Comparison of ENCODE assay signal across 21 cellular contexts in the genomic region with DNA sequence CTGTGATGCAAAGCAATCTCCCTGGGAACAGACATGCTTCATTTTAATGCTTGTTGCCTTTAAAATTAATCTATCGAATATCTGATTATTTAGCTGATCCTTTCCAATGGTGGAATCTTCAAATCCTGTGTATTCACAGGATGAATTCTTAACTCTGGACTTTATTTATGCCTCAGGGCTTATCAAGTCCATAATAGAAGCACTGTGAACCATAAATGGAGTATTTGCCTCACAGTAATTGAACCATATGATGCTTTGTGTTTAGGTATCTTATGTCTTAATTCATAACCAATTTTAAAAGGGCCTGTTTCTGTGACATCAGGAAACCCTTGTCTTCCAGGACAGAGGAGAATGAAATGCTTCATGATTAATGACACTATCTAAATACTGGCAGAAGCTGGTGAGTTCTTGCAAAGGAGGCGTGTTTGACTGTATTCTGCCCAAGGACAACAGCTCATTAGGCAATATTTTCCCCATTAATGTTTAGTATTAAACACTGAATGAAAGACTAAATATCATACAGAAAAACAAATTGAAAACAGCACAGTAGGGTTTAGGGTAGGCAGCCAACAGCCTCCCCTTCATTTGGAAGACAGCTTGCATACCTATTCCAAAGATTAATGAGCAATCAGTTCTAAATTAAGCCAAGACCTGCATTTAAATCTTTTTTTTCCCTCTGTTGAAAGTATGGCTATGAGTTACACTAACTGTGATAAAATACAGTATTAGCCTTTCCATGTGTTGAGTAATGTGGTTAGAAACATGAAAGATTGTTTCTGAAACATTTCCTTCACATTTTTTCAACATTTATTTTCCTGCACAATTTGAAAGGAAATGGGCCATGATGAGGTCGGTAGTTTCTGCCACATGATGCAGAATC.
"Had no signal": no experiment of that assay in that cellular context is flagged by ENCODE, and none has a peak within 500 bp of the region (broad histone marks: within the 10 kb centered on the region; RNA-seq: fewer than 3 reads in every experiment).

No MANE protein-coding gene starts in this region.

- H3K9me3 ChIP-seq: esophagus squamous epithelium, heart left ventricle, thyroid gland, upper lobe of right lung had no signal

- H3K79me2 ChIP-seq: parathyroid adenoma had no signal

- H3K4me3 ChIP-seq: esophagus squamous epithelium, heart left ventricle, thyroid gland, upper lobe of right lung had no signal

- H3K36me3 ChIP-seq: brain microvascular endothelial cell, esophagus squamous epithelium, heart left ventricle, thyroid gland, upper lobe of right lung had no signal

- ATAC-seq: activated CD8-positive, alpha-beta T cell treated with anti-CD3 and anti-CD28 coated beads, Interleukin-2, amount 10 ng/mL, durations not matched to agents 7 days and 5 days; heart left ventricle; right cardiac atrium; upper lobe of right lung had no signal

- H3K27me3 ChIP-seq: brain microvascular endothelial cell, esophagus squamous epithelium, heart left ventricle, thyroid gland, upper lobe of right lung had no signal

- H3K4me1 ChIP-seq: esophagus squamous epithelium, parathyroid adenoma, thyroid gland, upper lobe of right lung had no signal

- H3K27ac ChIP-seq: brain microvascular endothelial cell, esophagus squamous epithelium, heart left ventricle, parathyroid adenoma, thyroid gland, upper lobe of right lung had no signal

- H2AFZ ChIP-seq: parathyroid adenoma had no signal

- DNase-seq: activated CD4-positive, alpha-beta T cell treated with anti-CD3 and anti-CD28 coated beads for 1 hour; activated CD4-positive, alpha-beta T cell treated with anti-CD3 and anti-CD28 coated beads, Interleukin-2, amount 50 U/mL, for 1 hour; activated CD8-positive, alpha-beta T cell treated with anti-CD3 and anti-CD28 coated beads, Interleukin-2, amount 10 ng/mL, durations not matched to agents 7 days and 5 days; activated gamma-delta T cell treated with Interleukin-2 at 50 U/mL for 16 hours; activated T-cell treated with anti-CD3 and anti-CD28 coated beads, Interleukin-2, amount 50 U/mL, for 1 hour; aorta; brain microvascular endothelial cell; caudate nucleus; dermis blood vessel endothelial cell; effector CD8-positive, alpha-beta T cell; esophagus squamous epithelium; heart left ventricle; nephron progenitor cell; nucleus accumbens; right cardiac atrium; stimulated activated CD4-positive, alpha-beta T cell treated with anti-CD3 and anti-CD28 coated beads, Interleukin-4, amount 100 ng/mL, for 24 hours; substantia nigra; T-helper 9 cell; thyroid gland; upper lobe of right lung had no signal

- H3K9ac ChIP-seq: parathyroid adenoma had no signal
